In the genomic region with DNA sequence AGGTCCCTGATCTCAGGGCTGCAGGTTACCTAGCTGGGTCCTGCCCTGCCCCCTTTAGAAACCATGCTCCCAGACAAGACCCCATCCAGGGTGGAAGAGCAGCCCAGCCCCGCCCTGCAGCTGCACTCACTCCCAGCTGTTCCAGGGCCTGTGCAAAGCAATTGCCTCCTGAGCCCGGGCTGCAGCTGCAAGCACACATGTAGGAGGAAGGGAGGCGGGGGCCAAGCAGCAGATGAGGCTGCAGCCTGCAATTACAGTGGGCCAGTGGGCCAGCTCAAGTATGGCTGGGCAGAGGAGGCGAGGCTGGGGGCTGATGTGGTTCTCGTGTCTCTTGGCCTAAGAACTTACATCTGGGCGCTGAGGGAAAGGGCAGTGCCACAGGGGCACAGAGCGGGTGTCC, we compare ENCODE assay signal across 17 cellular contexts.
"Had no signal": no experiment of that assay in that cellular context is flagged by ENCODE, and none has a peak within 500 bp of the region (broad histone marks: within the 10 kb centered on the region; RNA-seq: fewer than 3 reads in every experiment).

No MANE protein-coding gene starts in this region.

- ATAC-seq: left colon; mucosa of descending colon; naive thymus-derived CD8-positive, alpha-beta T cell had no signal

- DNase-seq: cortex of kidney; dorsolateral prefrontal cortex; effector CD8-positive, alpha-beta T cell; foreskin melanocyte; head of caudate nucleus; left colon; mammary epithelial cell; naive thymus-derived CD8-positive, alpha-beta T cell; ovary; small intestine; stimulated activated CD4-positive, alpha-beta T cell treated with anti-CD3 and anti-CD28 coated beads, Interleukin-12 subunit alpha, Interleukin-12 subunit beta, amount 100 ng/mL, for 4 hours; stimulated activated naive CD4-positive, alpha-beta T cell; stomach; substantia nigra had no signal

- H3K27me3 ChIP-seq: ovary, right atrium auricular region had no signal

- H2AFZ ChIP-seq: hepatocyte had no signal

- H3K79me2 ChIP-seq: hepatocyte had no signal

- H3K4me1 ChIP-seq: right atrium auricular region, stomach had no signal

- H3K4me2 ChIP-seq: hepatocyte had no signal

- H3K36me3 ChIP-seq: ovary, right atrium auricular region, stomach had no signal

- H3K27ac ChIP-seq: dorsolateral prefrontal cortex, hepatocyte, ovary, right atrium auricular region, stomach had no signal

- FAIRE-seq: small intestine had no signal

- H3K4me3 ChIP-seq: dorsolateral prefrontal cortex, hepatocyte, mucosa of descending colon, ovary, right atrium auricular region, stomach had no signal

- H3K9me3 ChIP-seq: mucosa of descending colon, ovary, right atrium auricular region, stomach had no signal
